Comparison of ENCODE assay signal across 36 cellular contexts in the genomic region with DNA sequence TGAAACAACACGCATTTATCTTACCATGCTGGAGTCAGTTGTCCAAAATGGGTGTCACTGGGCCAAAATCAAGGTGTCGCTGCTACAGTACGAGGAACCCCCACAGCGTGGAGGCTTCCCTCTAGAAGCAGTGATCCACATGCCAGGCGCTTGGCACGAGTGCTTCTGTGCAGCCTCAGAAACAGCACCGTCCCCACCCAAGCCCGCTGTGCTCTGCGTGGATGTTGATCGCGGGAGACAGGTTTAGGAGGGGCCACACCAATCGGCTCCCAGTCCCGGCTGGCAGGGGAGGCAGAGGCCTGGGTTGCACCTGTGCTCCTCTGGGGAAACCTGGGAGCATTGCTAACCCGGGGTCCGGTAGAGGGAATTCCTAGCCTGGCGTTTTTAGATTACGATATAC.
"Had no signal": no experiment of that assay in that cellular context is flagged by ENCODE, and none has a peak within 500 bp of the region (broad histone marks: within the 10 kb centered on the region; RNA-seq: fewer than 3 reads in every experiment).

No MANE protein-coding gene starts in this region.

- H3K4me3 Mint-ChIP-seq: activated naive CD4-positive, alpha-beta T cell treated with anti-CD3 and anti-CD28 coated beads for 36 hours; activated naive CD4-positive, alpha-beta T cell treated with anti-CD3 and anti-CD28 coated beads, Interleukin-2, amount 10 ng/mL, durations not matched to agents 7 days and 5 days; activated naive CD4-positive, alpha-beta T cell treated with anti-CD3 and anti-CD28 coated beads, Interleukin-2, amount 50 U/mL, for 24 hours; activated naive CD8-positive, alpha-beta T cell; activated naive CD8-positive, alpha-beta T cell treated with anti-CD3 and anti-CD28 coated beads for 36 hours; activated naive CD8-positive, alpha-beta T cell treated with anti-CD3 and anti-CD28 coated beads, Interleukin-2, amount 10 ng/mL, durations not matched to agents 7 days and 5 days; activated naive CD8-positive, alpha-beta T cell treated with anti-CD3 and anti-CD28 coated beads, Interleukin-2, amount 50 U/mL, for 24 hours; activated T-cell treated with anti-CD3 and anti-CD28 coated beads, Interleukin-2, amount 50 U/mL, for 24 hours; activated T-cell treated with anti-CD3 and anti-CD28 coated beads, Interleukin-2, amount 50 U/mL, for 4 hours; activated T-cell treated with anti-CD3 and anti-CD28 coated beads, Interleukin-2, amount 50 U/mL, for 72 hours; activated T-helper 1 cell treated with anti-CD3 and anti-CD28 coated beads, Interleukin-12 subunit alpha, Interleukin-12 subunit beta, Interleukin-2, Interleukin-4 antibody, amounts not matched to agents 30 ng/mL and 10 ng/mL and 1 ng/mL, durations not matched to agents 14 hours and 24 hours and 36 hours; activated T-helper 17 cell treated with anti-CD3 and anti-CD28 coated beads, Interleukin-2, amount 50 U/mL, for 72 hours; brain; central memory CD8-positive, alpha-beta T cell had no signal

- ATAC-seq: activated naive CD4-positive, alpha-beta T cell treated with anti-CD3 and anti-CD28 coated beads, Interleukin-2, amount 50 U/mL, for 72 hours; activated naive CD8-positive, alpha-beta T cell treated with anti-CD3 and anti-CD28 coated beads, Interleukin-2, amount 50 U/mL, for 24 hours; activated T-cell treated with anti-CD3 and anti-CD28 coated beads, Interleukin-2, amount 50 U/mL, for 4 hours; activated T-cell treated with anti-CD3 and anti-CD28 coated beads, Interleukin-2, amount 50 U/mL, for 72 hours; activated T-helper 17 cell treated with anti-CD3 and anti-CD28 coated beads, Interleukin-2, amount 50 U/mL, for 72 hours; body of pancreas had no signal

- H3K4me3 ChIP-seq: adrenal gland, ascending aorta, body of pancreas, breast epithelium, cardiac muscle cell had no signal

- H3K27me3 Mint-ChIP-seq: activated naive CD4-positive, alpha-beta T cell treated with anti-CD3 and anti-CD28 coated beads, Interleukin-2, amount 10 ng/mL, durations not matched to agents 7 days and 5 days; activated naive CD4-positive, alpha-beta T cell treated with anti-CD3 and anti-CD28 coated beads, Interleukin-2, amount 50 U/mL, for 24 hours; activated naive CD8-positive, alpha-beta T cell treated with anti-CD3 and anti-CD28 coated beads, Interleukin-2, amount 10 ng/mL, durations not matched to agents 7 days and 5 days had no signal

- H3K4me1 Mint-ChIP-seq: activated naive CD4-positive, alpha-beta T cell treated with anti-CD3 and anti-CD28 coated beads, Interleukin-2, amount 10 ng/mL, durations not matched to agents 7 days and 5 days; activated naive CD4-positive, alpha-beta T cell treated with anti-CD3 and anti-CD28 coated beads, Interleukin-2, amount 50 U/mL, for 24 hours; activated naive CD8-positive, alpha-beta T cell treated with anti-CD3 and anti-CD28 coated beads for 36 hours; activated naive CD8-positive, alpha-beta T cell treated with anti-CD3 and anti-CD28 coated beads, Interleukin-2, amount 10 ng/mL, durations not matched to agents 7 days and 5 days; activated naive CD8-positive, alpha-beta T cell treated with anti-CD3 and anti-CD28 coated beads, Interleukin-2, amount 50 U/mL, for 24 hours; activated T-helper 17 cell treated with anti-CD3 and anti-CD28 coated beads, Interleukin-2, amount 50 U/mL, for 72 hours; central memory CD8-positive, alpha-beta T cell had no signal

- H3K27ac Mint-ChIP-seq: activated naive CD4-positive, alpha-beta T cell treated with anti-CD3 and anti-CD28 coated beads for 36 hours; activated naive CD4-positive, alpha-beta T cell treated with anti-CD3 and anti-CD28 coated beads, Interleukin-2, amount 10 ng/mL, durations not matched to agents 7 days and 5 days; activated naive CD4-positive, alpha-beta T cell treated with anti-CD3 and anti-CD28 coated beads, Interleukin-2, amount 50 U/mL, for 24 hours; activated naive CD4-positive, alpha-beta T cell treated with anti-CD3 and anti-CD28 coated beads, Interleukin-2, amount 50 U/mL, for 72 hours; activated naive CD8-positive, alpha-beta T cell; activated naive CD8-positive, alpha-beta T cell treated with anti-CD3 and anti-CD28 coated beads for 36 hours; activated naive CD8-positive, alpha-beta T cell treated with anti-CD3 and anti-CD28 coated beads, Interleukin-2, amount 10 ng/mL, durations not matched to agents 7 days and 5 days; activated naive CD8-positive, alpha-beta T cell treated with anti-CD3 and anti-CD28 coated beads, Interleukin-2, amount 50 U/mL, for 24 hours; activated T-cell treated with anti-CD3 and anti-CD28 coated beads, Interleukin-2, amount 50 U/mL, for 24 hours; activated T-cell treated with anti-CD3 and anti-CD28 coated beads, Interleukin-2, amount 50 U/mL, for 72 hours; activated T-helper 1 cell treated with anti-CD3 and anti-CD28 coated beads, Interleukin-12 subunit alpha, Interleukin-12 subunit beta, Interleukin-2, Interleukin-4 antibody, amounts not matched to agents 30 ng/mL and 10 ng/mL and 1 ng/mL, durations not matched to agents 14 hours and 24 hours and 36 hours; activated T-helper 17 cell treated with anti-CD3 and anti-CD28 coated beads, Interleukin-2, amount 50 U/mL, for 72 hours; activated T-helper 2 cell treated with anti-CD3 and anti-CD28 coated beads, Interferon-gamma antibody, Interleukin-2, Interleukin-4, amounts not matched to agents 10 μg/mL and 5 μg/mL and 100 μg/mL, durations not matched to agents 14 hours and 24 hours and 36 hours; brain had no signal

- H3K27me3 ChIP-seq: ascending aorta, body of pancreas, cardiac muscle cell had no signal

- H3K9me3 Mint-ChIP-seq: activated naive CD4-positive, alpha-beta T cell treated with anti-CD3 and anti-CD28 coated beads, Interleukin-2, amount 50 U/mL, for 24 hours; activated T-cell treated with anti-CD3 and anti-CD28 coated beads, Interleukin-2, amount 50 U/mL, for 24 hours; activated T-helper 17 cell treated with anti-CD3 and anti-CD28 coated beads, Interleukin-2, amount 50 U/mL, for 72 hours; central memory CD8-positive, alpha-beta T cell had no signal

- H3K4me1 ChIP-seq: adrenal gland, ascending aorta, body of pancreas, breast epithelium had no signal

- H3K9me3 ChIP-seq: adrenal gland, ascending aorta, body of pancreas had no signal

- DNase-seq: activated effector memory CD4-positive, alpha-beta T cell treated with anti-CD3 and anti-CD28 coated beads, Interleukin-2, amount 50 U/mL, for 16 hours; activated effector memory CD4-positive, alpha-beta T cell treated with Interleukin-2 at 50 U/mL for 16 hours; activated gamma-delta T cell; activated gamma-delta T cell treated with Interleukin-2 at 50 U/mL for 16 hours; activated naive CD4-positive, alpha-beta T cell; activated naive CD4-positive, alpha-beta T cell treated with anti-CD3 and anti-CD28 coated beads for 36 hours; activated naive CD4-positive, alpha-beta T cell treated with anti-CD3 and anti-CD28 coated beads, Interleukin-2, amount 10 ng/mL, durations not matched to agents 7 days and 5 days; activated naive CD4-positive, alpha-beta T cell treated with anti-CD3 and anti-CD28 coated beads, Interleukin-2, amount 50 U/mL, for 16 hours; activated naive CD4-positive, alpha-beta T cell treated with Interleukin-2 at 50 U/mL for 16 hours; activated naive CD8-positive, alpha-beta T cell treated with anti-CD3 and anti-CD28 coated beads for 36 hours; activated naive CD8-positive, alpha-beta T cell treated with anti-CD3 and anti-CD28 coated beads, Interleukin-2, amount 10 ng/mL, durations not matched to agents 7 days and 5 days; activated naive CD8-positive, alpha-beta T cell treated with anti-CD3 and anti-CD28 coated beads, Interleukin-2, amount 50 U/mL, for 24 hours; activated T-cell treated with anti-CD3 and anti-CD28 coated beads, Interleukin-2, amount 50 U/mL, for 1 hour; activated T-cell treated with anti-CD3 and anti-CD28 coated beads, Interleukin-2, amount 50 U/mL, for 24 hours; activated T-cell treated with anti-CD3 and anti-CD28 coated beads, Interleukin-2, amount 50 U/mL, for 4 hours; activated T-cell treated with anti-CD3 and anti-CD28 coated beads, Interleukin-2, amount 50 U/mL, for 48 hours; activated T-cell treated with anti-CD3 and anti-CD28 coated beads, Interleukin-2, amount 50 U/mL, for 72 hours; adrenal gland; amniotic stem cell; amygdala; aorta; body of pancreas; brain microvascular endothelial cell; central memory CD4-positive, alpha-beta T cell; cerebellar nuclear complex had no signal

- H3K36me3 ChIP-seq: adrenal gland, ascending aorta, brain microvascular endothelial cell, breast epithelium, cardiac muscle cell had no signal

- H3K36me3 Mint-ChIP-seq: activated naive CD4-positive, alpha-beta T cell treated with anti-CD3 and anti-CD28 coated beads, Interleukin-2, amount 10 ng/mL, durations not matched to agents 7 days and 5 days; activated naive CD4-positive, alpha-beta T cell treated with anti-CD3 and anti-CD28 coated beads, Interleukin-2, amount 50 U/mL, for 24 hours; activated naive CD4-positive, alpha-beta T cell treated with anti-CD3 and anti-CD28 coated beads, Interleukin-2, amount 50 U/mL, for 72 hours; activated naive CD8-positive, alpha-beta T cell; activated naive CD8-positive, alpha-beta T cell treated with anti-CD3 and anti-CD28 coated beads for 36 hours; activated naive CD8-positive, alpha-beta T cell treated with anti-CD3 and anti-CD28 coated beads, Interleukin-2, amount 10 ng/mL, durations not matched to agents 7 days and 5 days had no signal

- H3K27ac ChIP-seq: adrenal gland, ascending aorta, body of pancreas, brain microvascular endothelial cell, breast epithelium, cardiac muscle cell had no signal
